15 cellular contexts compared by ENCODE assay signal in genomic region chr2:220296174-220296573, GRCh38.
A peak's percentile ranks its signal among the peaks of the same experiment; 100 is the strongest.
DNase-seq lines count a peak whose midpoint lies in the region; TF ChIP-seq lines count a peak whose summit lies in the region.
"Had no signal": no experiment of that assay in that cellular context is flagged by ENCODE, and none has a peak within 500 bp of the region (broad histone marks: within the 10 kb centered on the region; RNA-seq: fewer than 3 reads in every experiment).

No MANE protein-coding gene starts in this region.

- H3K4me3 ChIP-seq in AG09309 (ENCODE audit: control insufficient read depth, low read depth, low read length): no peak overlapping the region
- H3K4me3 ChIP-seq: upper lobe of right lung had no signal

- DNase-seq in AG09309 (ENCODE audit: low read depth): no peak
- DNase-seq in EH (ENCODE audit: low read depth): peak; percentile 14
- peak; percentile 73 to 75 for DNase-seq in NCI-H526 (lab: John Stamatoyannopoulos, UW)
- peak; percentile 10 for DNase-seq in iPS-NIHi11 (ENCODE audit: low spot score)
- no peak for DNase-seq in Ammon's horn (ENCODE audit: low spot score)
- no peak for DNase-seq in NCI-H2227 (lab: John Stamatoyannopoulos, UW; ENCODE audit: unreplicated experiment)
- no peak for DNase-seq in 8988T
- DNase-seq: activated CD4-positive, alpha-beta T cell treated with anti-CD3 and anti-CD28 coated beads for 4 hours; activated naive CD8-positive, alpha-beta T cell treated with anti-CD3 and anti-CD28 coated beads, Interleukin-2, amount 10 ng/mL, durations not matched to agents 7 days and 5 days; activated T-cell treated with anti-CD3 and anti-CD28 coated beads, Interleukin-2, amount 50 U/mL, for 24 hours; CD4-positive, alpha-beta memory T cell; kidney; posterior cingulate gyrus; stimulated activated CD8-positive, alpha-beta memory T cell treated with anti-CD3 and anti-CD28 coated beads, Interleukin-4, amount 100 ng/mL, for 48 hours; upper lobe of right lung had no signal

- peak; percentile 7 for TF ChIP-seq CTCF in AG09309 (IDR thresholded peaks at IDR 0.05; ENCODE audit: control insufficient read depth, insufficient read depth, low read depth, low read length, missing control alignments)

Comparison
In these comparisons a context has a peak if more than half of its experiments do, and no peak if none do; other contexts are left out.
1. DNase-seq: peak in EH (single experiment), NCI-H526 (2 of 2) and iPS-NIHi11 (single experiment); none in AG09309 (single experiment), Ammon's horn (single experiment), NCI-H2227 (single experiment) and 8988T (single experiment).